Comparison of ENCODE assay signal across 1 cellular context in genomic region chr11:1309498-1310314, GRCh38.
A peak's percentile ranks its signal among the peaks of the same experiment; 100 is the strongest.
TF ChIP-seq lines count a peak whose summit lies in the region.

TOLLIP (minus strand) TSS chr11:1309632; CDS start chr11:1309498, 134 bp downstream.

TF ChIP-seq in WTC11, 78 proteins besides CTCF, POLR2A, EP300 and RAD21 (continued from another document):
- TF ChIP-seq STAT6 (CRISPR knock-in tag; conservative IDR thresholded peaks at IDR 0.05; ENCODE audit: low read depth) (no peak), TEAD4 (CRISPR knock-in tag; IDR thresholded peaks at IDR 0.05) (no peak), ATF2 (CRISPR knock-in tag; IDR thresholded peaks at IDR 0.05; ENCODE audit: borderline replicate concordance, low read depth) (no peak), NFE2L1 (CRISPR knock-in tag; IDR thresholded peaks at IDR 0.05) (peak; percentile 62; the same call in 1 of the 2 replicates)
TF ChIP-seq in WTC11: peak in this region for 27.
